25 cellular contexts compared by ENCODE assay signal in the genomic region with DNA sequence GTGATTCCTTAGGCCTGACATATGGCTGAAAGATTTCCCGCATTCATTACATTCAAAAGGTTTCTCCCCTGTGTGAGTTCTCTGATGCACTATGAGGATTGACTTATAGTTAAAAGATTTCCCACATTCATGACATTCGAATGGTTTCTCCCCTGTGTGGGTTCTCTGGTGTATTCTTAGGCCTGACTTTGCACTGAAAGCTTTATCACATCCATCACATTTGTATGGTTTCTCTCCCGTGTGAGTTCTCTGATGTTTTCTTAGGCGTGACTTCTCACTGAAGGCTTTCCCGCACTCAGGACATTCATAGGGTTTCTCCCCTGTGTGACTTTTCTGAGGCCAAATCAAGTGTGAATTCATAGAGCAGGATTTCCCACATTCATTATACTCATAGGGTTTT. TPM values are rescaled to one million over a fixed set of nuclear protein-coding genes. Genes with fewer than 3 reads are reported as not detected.
DNase-seq lines count a peak whose midpoint lies in the region; ATAC-seq and TF ChIP-seq lines count a peak whose summit lies in the region.
"Had no signal": no experiment of that assay in that cellular context is flagged by ENCODE, and none has a peak within 500 bp of the region (broad histone marks: within the 10 kb centered on the region; RNA-seq: fewer than 3 reads in every experiment).

No MANE protein-coding gene starts in this region.

- H3K4me3 Mint-ChIP-seq in activated CD8-positive, alpha-beta memory T cell treated with anti-CD3 and anti-CD28 coated beads, Interleukin-2, amount 10 ng/mL, durations not matched to agents 7 days and 5 days, result no peak overlapping the region
- H3K4me3 Mint-ChIP-seq: activated CD4-positive, alpha-beta memory T cell treated with anti-CD3 and anti-CD28 coated beads for 36 hours; activated naive CD4-positive, alpha-beta T cell treated with anti-CD3 and anti-CD28 coated beads, Interleukin-2, amount 50 U/mL, for 24 hours; activated T-cell treated with anti-CD3 and anti-CD28 coated beads, Interleukin-2, amount 50 U/mL, for 24 hours; stimulated activated naive B cell treated with anti-CD40 and anti-IgM and Interleukin-4, amounts not matched to agents 10 μg/mL and 1 μg/mL and 100 μg/mL, for 72 hours had no signal

- no peaks in the 10 kb centered on the region for H3K4me1 ChIP-seq in right cardiac atrium (ENCODE audit: control insufficient read depth, insufficient read depth, low read length)
- H3K4me1 ChIP-seq: HAP-1, transverse colon had no signal

- DNase-seq in right cardiac atrium (no peak), cardiac septum (ENCODE audit: low spot score) (no peak), astrocyte of the spinal cord (ENCODE audit: low read depth, low spot score) (peak; percentile 10), fibroblast of villous mesenchyme (ENCODE audit: low read depth) (peak; percentile 1), iPS-NIHi7 (ENCODE audit: extremely low spot score) (no peak)
- no peak for DNase-seq in activated CD8-positive, alpha-beta memory T cell treated with anti-CD3 and anti-CD28 coated beads, Interleukin-2, amount 10 ng/mL, durations not matched to agents 7 days and 5 days
- DNase-seq: ACHN; activated CD4-positive, alpha-beta memory T cell treated with anti-CD3 and anti-CD28 coated beads for 36 hours; activated T-cell treated with anti-CD3 and anti-CD28 coated beads, Interleukin-2, amount 50 U/mL, for 24 hours; CD4-positive, CD25-positive, alpha-beta regulatory T cell; DND-41; Karpas-422; kidney glomerular epithelial cell; midbrain; NCI-H2107; NCI-H526; SHP77; stimulated activated CD4-positive, alpha-beta T cell treated with anti-CD3 and anti-CD28 coated beads, Interleukin-15, amount 100 ng/mL, for 24 hours; stimulated activated naive B cell treated with anti-CD40 and anti-IgM and Interleukin-4, amounts not matched to agents 10 μg/mL and 1 μg/mL and 100 μg/mL, for 72 hours; T-helper 1 cell; transverse colon had no signal

- H3K27me3 Mint-ChIP-seq in activated CD8-positive, alpha-beta memory T cell treated with anti-CD3 and anti-CD28 coated beads, Interleukin-2, amount 10 ng/mL, durations not matched to agents 7 days and 5 days, result no peaks in the 10 kb centered on the region
- H3K27me3 Mint-ChIP-seq: activated CD4-positive, alpha-beta memory T cell treated with anti-CD3 and anti-CD28 coated beads for 36 hours; activated naive CD4-positive, alpha-beta T cell treated with anti-CD3 and anti-CD28 coated beads, Interleukin-2, amount 50 U/mL, for 24 hours; activated T-cell treated with anti-CD3 and anti-CD28 coated beads, Interleukin-2, amount 50 U/mL, for 24 hours; CD4-positive, CD25-positive, alpha-beta regulatory T cell; stimulated activated naive B cell treated with anti-CD40 and anti-IgM and Interleukin-4, amounts not matched to agents 10 μg/mL and 1 μg/mL and 100 μg/mL, for 72 hours had no signal

- H3K9me3 ChIP-seq in right cardiac atrium (ENCODE audit: control insufficient read depth, low read length), result peaks cover 11% of the 10 kb centered on the region

- WGBS in right cardiac atrium, result 98% methylated on average over 5 of the region's 5 CpGs

- H3K4me3 ChIP-seq in right cardiac atrium (ENCODE audit: low read length) (peak overlapping the region; percentile 5), astrocyte of the spinal cord (ENCODE audit: low read depth, low read length) (no peak overlapping the region), fibroblast of villous mesenchyme (ENCODE audit: low read depth, low read length) (no peak overlapping the region)
- H3K4me3 ChIP-seq: HAP-1, transverse colon had no signal

- H3K27me3 ChIP-seq in right cardiac atrium (ENCODE audit: control insufficient read depth, insufficient read depth), result no peaks in the 10 kb centered on the region
- H3K27me3 ChIP-seq: transverse colon had no signal

- in situ Hi-C loops in astrocyte of the spinal cord (cut with HindIII; ENCODE audit: low sequenced_read_pairs), result no loop called here

- intact Hi-C loops in right cardiac atrium (cut with DNase I) (loop anchor here in 3 of 4 donors (10.0 kb wide), 2 partner anchors 54 to 64 kb away; no protein-coding TSS in a partner anchor), cardiac septum (cut with DNase I) (no loop called here)

- H3K27ac Mint-ChIP-seq in activated CD8-positive, alpha-beta memory T cell treated with anti-CD3 and anti-CD28 coated beads, Interleukin-2, amount 10 ng/mL, durations not matched to agents 7 days and 5 days, result no peak overlapping the region
- H3K27ac Mint-ChIP-seq: activated CD4-positive, alpha-beta memory T cell treated with anti-CD3 and anti-CD28 coated beads for 36 hours; activated naive CD4-positive, alpha-beta T cell treated with anti-CD3 and anti-CD28 coated beads, Interleukin-2, amount 50 U/mL, for 24 hours; activated T-cell treated with anti-CD3 and anti-CD28 coated beads, Interleukin-2, amount 50 U/mL, for 24 hours; CD4-positive, CD25-positive, alpha-beta regulatory T cell; stimulated activated naive B cell treated with anti-CD40 and anti-IgM and Interleukin-4, amounts not matched to agents 10 μg/mL and 1 μg/mL and 100 μg/mL, for 72 hours had no signal

- no peak overlapping the region for H3K27ac ChIP-seq in right cardiac atrium (ENCODE audit: low read length)
- H3K27ac ChIP-seq: transverse colon had no signal

- no peaks in the 10 kb centered on the region for H3K4me1 Mint-ChIP-seq in activated CD8-positive, alpha-beta memory T cell treated with anti-CD3 and anti-CD28 coated beads, Interleukin-2, amount 10 ng/mL, durations not matched to agents 7 days and 5 days
- H3K4me1 Mint-ChIP-seq: activated naive CD4-positive, alpha-beta T cell treated with anti-CD3 and anti-CD28 coated beads, Interleukin-2, amount 50 U/mL, for 24 hours; CD4-positive, CD25-positive, alpha-beta regulatory T cell; stimulated activated naive B cell treated with anti-CD40 and anti-IgM and Interleukin-4, amounts not matched to agents 10 μg/mL and 1 μg/mL and 100 μg/mL, for 72 hours had no signal

- TF ChIP-seq CTCF in astrocyte of the spinal cord (IDR thresholded peaks at IDR 0.05; ENCODE audit: low read depth, low read length) (no peak), fibroblast of villous mesenchyme (IDR thresholded peaks at IDR 0.05; ENCODE audit: insufficient read depth, low read depth, low read length) (no peak)

- CTCF ChIA-PET in activated CD8-positive, alpha-beta memory T cell treated with anti-CD3 and anti-CD28 coated beads, Interleukin-2, amount 10 ng/mL, durations not matched to agents 7 days and 5 days (lab: Charles Lee), result no interaction called here

- H3K9me3 Mint-ChIP-seq in activated CD8-positive, alpha-beta memory T cell treated with anti-CD3 and anti-CD28 coated beads, Interleukin-2, amount 10 ng/mL, durations not matched to agents 7 days and 5 days (ENCODE audit: low read depth), result peaks cover 58% of the 10 kb centered on the region

- H3K36me3 Mint-ChIP-seq in activated CD8-positive, alpha-beta memory T cell treated with anti-CD3 and anti-CD28 coated beads, Interleukin-2, amount 10 ng/mL, durations not matched to agents 7 days and 5 days, result peaks cover 68% of the 10 kb centered on the region

- no peak for ATAC-seq in right cardiac atrium
- ATAC-seq in GM19035 (IDR thresholded peaks at IDR 0.05; ENCODE audit: unreplicated experiment), result no peak
- no peak for ATAC-seq in activated CD8-positive, alpha-beta memory T cell treated with anti-CD3 and anti-CD28 coated beads, Interleukin-2, amount 10 ng/mL, durations not matched to agents 7 days and 5 days
- ATAC-seq in GM18519 (IDR thresholded peaks at IDR 0.05; ENCODE audit: low FRiP score, unreplicated experiment), result no peak
- ATAC-seq: stimulated activated naive B cell treated with anti-CD40 and anti-IgM and Interleukin-4, amounts not matched to agents 10 μg/mL and 1 μg/mL and 100 μg/mL, for 72 hours had no signal

RNA-seq across cellular contexts. Expression of a gene that starts 35.8 kb away (rescaled TPM):
- total RNA-seq in right cardiac atrium (1 to 10 TPM; 2.9 to 4.3 (median 3.9) TPM), cardiac septum (3.0 TPM), fibroblast of villous mesenchyme (4.5 and 5.6 TPM in 2 replicates)
- polyA plus RNA-seq in right cardiac atrium, result 1.1 TPM
- 1 to 10 TPM; 4.9 to 5.0 TPM for total RNA-seq in activated CD8-positive, alpha-beta memory T cell treated with anti-CD3 and anti-CD28 coated beads, Interleukin-2, amount 10 ng/mL, durations not matched to agents 7 days and 5 days

RNA-seq across cellular contexts. Expression of a gene that starts 40.6 kb away (rescaled TPM):
- total RNA-seq in right cardiac atrium, result 10 to 100 TPM in 3 of 4 donors, 1 to 10 TPM in 1; 9.5 to 11.6 (median 10.1) TPM
- polyA plus RNA-seq in right cardiac atrium, result 3.2 TPM
- total RNA-seq in cardiac septum, result 8.3 TPM
- total RNA-seq in fibroblast of villous mesenchyme, result 10.0 and 13.8 TPM in 2 replicates
- total RNA-seq in activated CD8-positive, alpha-beta memory T cell treated with anti-CD3 and anti-CD28 coated beads, Interleukin-2, amount 10 ng/mL, durations not matched to agents 7 days and 5 days, result 10 to 100 TPM; 11.1 to 12.7 TPM

Comparison
In these comparisons a context has a peak if more than half of its experiments do, and no peak if none do; other contexts are left out.
1. DNase-seq: peak in astrocyte of the spinal cord (single experiment) and fibroblast of villous mesenchyme (single experiment); none in right cardiac atrium (0 of 3), cardiac septum (single experiment), activated CD8-positive, alpha-beta memory T cell treated with anti-CD3 and anti-CD28 coated beads, Interleukin-2, amount 10 ng/mL, durations not matched to agents 7 days and 5 days (single experiment) and iPS-NIHi7 (single experiment).